19 cellular contexts compared by ENCODE assay signal in genomic region chr4:53671757-53672156, GRCh38.
A peak's percentile ranks its signal among the peaks of the same experiment; 100 is the strongest.
DNase-seq lines count a peak whose midpoint lies in the region; ATAC-seq, FAIRE-seq and TF ChIP-seq lines count a peak whose summit lies in the region.
"Had no signal": no experiment of that assay in that cellular context is flagged by ENCODE, and none has a peak within 500 bp of the region (broad histone marks: within the 10 kb centered on the region; RNA-seq: fewer than 3 reads in every experiment).

No MANE protein-coding gene starts in this region.

- no peaks in the 10 kb centered on the region for H3K79me2 ChIP-seq in HepG2 (ENCODE audit: insufficient read depth, low read length)

- BruUV-seq in HepG2 (replicated peaks; lab: Mats Ljungman, UMichigan), result no TSS peak

- H3K4me1 ChIP-seq in liver (ENCODE audit: control insufficient read depth in 4 of 4, insufficient read depth in 4 of 4, low read length in 3 of 4) (peaks cover 1 to 11% (median 7%) of the 10 kb centered on the region in 4 donors), HepG2 (ENCODE audit: insufficient read depth, low read length) (no peaks in the 10 kb centered on the region)
- H3K4me1 ChIP-seq: SJSA1 had no signal

- H3K9ac ChIP-seq in liver (ENCODE audit: low read depth in 1 of 2, low read length in 2 of 2) (no peak overlapping the region), HepG2 (ENCODE audit: insufficient read depth, low read depth, low read length) (no peak overlapping the region)

- no peak for FAIRE-seq in HepG2 (lab: Jason Lieb, UNC)

- DNase-seq in HepG2 (ENCODE audit: low spot score) (no peak), NCI-H2171 treated with DMSO at 0.1 percent for 48 hours (lab: John Stamatoyannopoulos, UW) (peak; percentile 74), SHP77 treated with DMSO at 0.1 percent for 48 hours (lab: John Stamatoyannopoulos, UW) (peak; percentile 98), NOMO-1 (lab: John Stamatoyannopoulos, UW; ENCODE audit: unreplicated experiment in 2 of 2) (no peak), caudate nucleus (lab: John Stamatoyannopoulos, UW) (no peak)
- DNase-seq in effector CD4-positive, alpha-beta T cell, result no peak
- DNase-seq: activated naive CD4-positive, alpha-beta T cell treated with Interleukin-2 at 50 U/mL for 16 hours; activated T-cell treated with anti-CD3 and anti-CD28 coated beads for 4 hours; DND-41; lower lobe of right lung; MG63; NCI-H2227 treated with DMSO at 0.1 percent for 48 hours; stimulated activated naive B cell treated with anti-CD40 and anti-IgM and Interleukin-4, amounts not matched to agents 10 μg/mL and 1 μg/mL and 100 μg/mL, for 72 hours; T-helper 2 cell had no signal

- TF ChIP-seq POLR2A in HepG2 (IDR thresholded peaks at IDR 0.05; ENCODE audit: insufficient read depth in 1 of 2, low read depth in 2 of 2, low read length in 2 of 2), result no peak

- intact Hi-C loops in HepG2 (cut with micrococcal nuclease; ENCODE audit: unreplicated experiment), result no loop called here

- in situ Hi-C loops in HepG2 (cut with HindIII; ENCODE audit: extremely low pct_ligation_motif_present, low pct_unique_long_range_greater_than_20kb), result no loop called here

- H3K9me3 ChIP-seq in liver (ENCODE audit: control insufficient read depth in 4 of 4, low read length in 3 of 4) (no peaks in the 10 kb centered on the region), HepG2 (ENCODE audit: low read length) (no peaks in the 10 kb centered on the region)
- H3K9me3 ChIP-seq: lower lobe of right lung, neutrophil, SJSA1 had no signal

- WGBS in liver, result 19% methylated on average over 2 of the region's 2 CpGs
- 0% methylated on average over 2 of the region's 2 CpGs for WGBS in HepG2 (ENCODE audit: low lambda C conversion rate)

- TF ChIP-seq EP300 in HepG2 (IDR thresholded peaks at IDR 0.05; ENCODE audit: low read depth in 2 of 2, low read length in 2 of 2), result no peak
- TF ChIP-seq EP300 in HepG2 (CRISPR knock-in tag; IDR thresholded peaks at IDR 0.05; ENCODE audit: borderline replicate concordance), result no peak

- H3K4me3 ChIP-seq in liver (ENCODE audit: low read depth in 1 of 3, low read length in 3 of 3) (no peak overlapping the region), HepG2 (replicated peaks in 1 of 3; ENCODE audit: insufficient read depth in 1 of 3, low read depth in 2 of 3, low read length in 3 of 3) (no peak overlapping the region)
- H3K4me3 ChIP-seq: lower lobe of right lung, MG63, SJSA1 had no signal

- H3K27me3 ChIP-seq in liver (ENCODE audit: control insufficient read depth in 4 of 4, insufficient read depth in 4 of 4, low read length in 3 of 4) (no peaks in the 10 kb centered on the region), HepG2 (ENCODE audit: control insufficient read depth in 1 of 2, insufficient read depth in 2 of 2, low read length in 2 of 2) (no peaks in the 10 kb centered on the region)
- H3K27me3 ChIP-seq: MG63, neutrophil, SJSA1 had no signal

- no peak overlapping the region for H3K4me2 ChIP-seq in HepG2 (ENCODE audit: low read depth, low read length)

- H2AFZ ChIP-seq in HepG2 (ENCODE audit: low read length), result no peak overlapping the region

- CTCF ChIA-PET in HepG2 (lab: Yijun Ruan, JAX; ENCODE audit: low intra/inter-chr PET ratio, low total read pairs), result no interaction called here

- POLR2A ChIA-PET in HepG2 (lab: Yijun Ruan, JAX), result no interaction called here

- no peak for TF ChIP-seq CTCF in liver (IDR thresholded peaks at IDR 0.05; ENCODE audit: low read depth, low read length, missing input control)
- TF ChIP-seq CTCF in HepG2 (CRISPR knock-in tag; IDR thresholded peaks at IDR 0.05), result no peak

- no peak for ATAC-seq in HepG2
- ATAC-seq in HG03521 (IDR thresholded peaks at IDR 0.05; ENCODE audit: unreplicated experiment), result no peak
- ATAC-seq: lower lobe of right lung; stimulated activated naive B cell treated with anti-CD40 and anti-IgM and Interleukin-4, amounts not matched to agents 10 μg/mL and 1 μg/mL and 100 μg/mL, for 72 hours had no signal

- TF ChIP-seq RAD21 in liver (IDR thresholded peaks at IDR 0.05) (peak; percentile 55 to 57), HepG2 (CRISPR knock-in tag; IDR thresholded peaks at IDR 0.05) (no peak)

- H4K20me1 ChIP-seq in HepG2 (ENCODE audit: insufficient read depth, low read length), result no peaks in the 10 kb centered on the region

- H3K27ac ChIP-seq in liver (ENCODE audit: low read depth in 1 of 2, low read length in 2 of 2) (peak overlapping the region in 1 of 2 donors; percentile 64), HepG2 (ENCODE audit: extremely low read length, insufficient read depth, low read length) (no peak overlapping the region), caudate nucleus (ENCODE audit: low read depth, low read length) (no peak overlapping the region)
- H3K27ac ChIP-seq: lower lobe of right lung, neutrophil, SJSA1, VCaP had no signal

- H3K36me3 ChIP-seq in liver (ENCODE audit: control insufficient read depth in 4 of 4, insufficient read depth in 3 of 4, low read depth in 1 of 4, low read length in 3 of 4) (no peaks in the 10 kb centered on the region), HepG2 (replicated peaks in 1 of 2; ENCODE audit: control insufficient read depth in 1 of 2, insufficient read depth in 2 of 2, low read length in 2 of 2) (no peaks in the 10 kb centered on the region)
- H3K36me3 ChIP-seq: lower lobe of right lung, MG63, neutrophil, SJSA1 had no signal

TF ChIP-seq in liver, 16 proteins besides CTCF, POLR2A, EP300 and RAD21 (continues in another document):
- TF ChIP-seq EGR1 (IDR thresholded peaks at IDR 0.05; ENCODE audit: low read depth in 2 of 2) (peak in 1 of 2 donors; percentile 23), SP1 (IDR thresholded peaks at IDR 0.05) (peak; percentile 68), RXRA (IDR thresholded peaks at IDR 0.05) (peak; percentile 26 to 72), HNF4A (conservative IDR thresholded peaks at IDR 0.05) (peak; percentile 49 to 66), FOXA2 (IDR thresholded peaks at IDR 0.05) (peak; percentile 93), FOXA1 (IDR thresholded peaks at IDR 0.05) (peak; percentile 92), HNF4G (IDR thresholded peaks at IDR 0.05) (no peak), GABPA (IDR thresholded peaks at IDR 0.05 in 1 of 2, conservative IDR thresholded peaks at IDR 0.05 in 1 of 2) (no peak), REST (IDR thresholded peaks at IDR 0.05) (no peak)

TF ChIP-seq in HepG2, 621 proteins besides CTCF, POLR2A, EP300 and RAD21 (continues in another document):
- no peak for TF ChIP-seq ZNF557 (CRISPR knock-in tag; IDR thresholded peaks at IDR 0.05)
- TF ChIP-seq ZNF253 (CRISPR knock-in tag; IDR thresholded peaks at IDR 0.05; ENCODE audit: borderline replicate concordance), result no peak
- TF ChIP-seq PCBP2 (optimal IDR thresholded peaks at IDR 0.05; ENCODE audit: low read depth, low read length, poor library complexity, severe bottlenecking), result no peak
- TF ChIP-seq NRL (CRISPR knock-in tag; IDR thresholded peaks at IDR 0.05; ENCODE audit: borderline replicate concordance), result no peak
- TF ChIP-seq NR2F1 (CRISPR knock-in tag; IDR thresholded peaks at IDR 0.05), result no peak
- no peak for TF ChIP-seq SMARCC2 (IDR thresholded peaks at IDR 0.05)
- TF ChIP-seq ZNF354B (CRISPR knock-in tag; IDR thresholded peaks at IDR 0.05), result no peak
- TF ChIP-seq KDM5B (CRISPR knock-in tag; IDR thresholded peaks at IDR 0.05; ENCODE audit: borderline replicate concordance), result no peak
- TF ChIP-seq ZNF567 (CRISPR knock-in tag; IDR thresholded peaks at IDR 0.05; ENCODE audit: borderline replicate concordance), result no peak
- TF ChIP-seq ZSCAN20 (CRISPR knock-in tag; IDR thresholded peaks at IDR 0.05; ENCODE audit: borderline replicate concordance), result no peak
- TF ChIP-seq TCF7 (IDR thresholded peaks at IDR 0.05; ENCODE audit: low read depth), result no peak
- TF ChIP-seq IRX3 (CRISPR knock-in tag; IDR thresholded peaks at IDR 0.05; ENCODE audit: borderline replicate concordance, low read depth), result no peak
- TF ChIP-seq YY1 (IDR thresholded peaks at IDR 0.05; ENCODE audit: insufficient read depth, insufficient replicate concordance, low read depth, low read length), result no peak
- no peak for TF ChIP-seq HNF4G (IDR thresholded peaks at IDR 0.05; ENCODE audit: borderline replicate concordance, low read depth, low read length)
- no peak for TF ChIP-seq HNF4G (CRISPR knock-in tag; IDR thresholded peaks at IDR 0.05; ENCODE audit: borderline replicate concordance, low read depth)
- no peak for TF ChIP-seq ZBTB14 (CRISPR knock-in tag; IDR thresholded peaks at IDR 0.05)
- no peak for TF ChIP-seq RFXAP (CRISPR knock-in tag; IDR thresholded peaks at IDR 0.05; ENCODE audit: borderline replicate concordance)
- no peak for TF ChIP-seq REL (CRISPR knock-in tag; conservative IDR thresholded peaks at IDR 0.05)
- TF ChIP-seq IRF1 (CRISPR knock-in tag; IDR thresholded peaks at IDR 0.05; ENCODE audit: low read depth), result no peak

Comparison
In these comparisons a context has a peak if more than half of its experiments do, and no peak if none do; other contexts are left out.
1. DNase-seq: peak in NCI-H2171 treated with DMSO at 0.1 percent for 48 hours (single experiment) and SHP77 treated with DMSO at 0.1 percent for 48 hours (single experiment); none in HepG2 (single experiment), NOMO-1 (0 of 2), caudate nucleus (0 of 61) and effector CD4-positive, alpha-beta T cell (single experiment).